3 cellular contexts compared by ENCODE assay signal in genomic region chr4:130534651-130535050, GRCh38.
"Had no signal": no experiment of that assay in that cellular context is flagged by ENCODE, and none has a peak within 500 bp of the region (broad histone marks: within the 10 kb centered on the region; RNA-seq: fewer than 3 reads in every experiment).

No MANE protein-coding gene starts in this region.

- DNase-seq: GDM1, GF-D8 had no signal

- H3K4me3 ChIP-seq: GM12878 had no signal

- ATAC-seq: GM12878 had no signal
